Comparison of ENCODE assay signal across 20 cellular contexts in the genomic region with DNA sequence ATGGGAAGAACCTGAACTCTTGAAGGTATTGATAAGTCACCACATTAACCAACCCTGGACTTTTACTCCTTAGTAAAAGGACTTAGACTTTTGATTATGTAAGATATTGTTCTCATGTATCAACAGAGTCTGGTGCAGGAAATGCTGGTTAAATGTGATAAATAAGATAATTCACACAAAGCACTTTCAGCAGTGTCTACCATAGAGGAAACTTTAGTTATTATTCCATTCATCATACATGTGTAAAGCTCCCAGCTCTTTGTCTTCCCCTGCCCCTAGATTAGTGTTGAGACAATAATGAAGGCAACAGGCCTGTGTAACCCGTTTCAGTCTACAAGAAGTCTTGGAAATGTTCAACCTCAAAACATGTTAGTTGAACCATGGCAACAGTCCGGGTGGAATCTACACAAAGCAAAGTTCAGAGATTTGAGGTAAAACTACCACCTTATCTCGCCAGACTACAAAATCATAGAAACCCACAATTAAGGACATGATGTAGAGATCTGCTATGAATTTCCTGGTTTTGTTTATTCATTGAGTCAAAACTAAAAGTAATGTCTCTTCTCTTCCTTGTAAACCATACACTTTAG.
DNase-seq lines count a peak whose midpoint lies in the region; ATAC-seq, FAIRE-seq and TF ChIP-seq lines count a peak whose summit lies in the region.
"Had no signal": no experiment of that assay in that cellular context is flagged by ENCODE, and none has a peak within 500 bp of the region (broad histone marks: within the 10 kb centered on the region; RNA-seq: fewer than 3 reads in every experiment).

No MANE protein-coding gene starts in this region.

- H3K27me3 Mint-ChIP-seq in CD8-positive, alpha-beta T cell (ENCODE audit: low read depth) = no peaks in the 10 kb centered on the region
- no peaks in the 10 kb centered on the region for H3K27me3 Mint-ChIP-seq in effector memory CD8-positive, alpha-beta T cell

- no peak for FAIRE-seq in urothelium cell line (lab: Jason Lieb, UNC)
- FAIRE-seq: A549, HepG2 had no signal

- no peak overlapping the region for H3K18ac ChIP-seq in mesendoderm (ENCODE audit: low read length)

- no peak overlapping the region for H2AK5ac ChIP-seq in mesendoderm (ENCODE audit: low read length)

- no peak overlapping the region for H3K4me2 ChIP-seq in mesendoderm (ENCODE audit: low read length)
- H3K4me2 ChIP-seq: A549, GM23338 had no signal

- ATAC-seq in CD8-positive, alpha-beta T cell = no peak
- peak; percentile 38 for ATAC-seq in effector memory CD8-positive, alpha-beta T cell (replicated peaks)
- no peak for ATAC-seq in stimulated activated effector memory CD8-positive, alpha-beta T cell treated with anti-CD3 and anti-CD28 coated beads, Interleukin-12 subunit alpha, Interleukin-12 subunit beta, amount 100 ng/mL, for 72 hours
- ATAC-seq: A549, GM23338, HepG2 had no signal

- H3K36me3 Mint-ChIP-seq in CD8-positive, alpha-beta T cell = no peaks in the 10 kb centered on the region
- H3K36me3 Mint-ChIP-seq in effector memory CD8-positive, alpha-beta T cell (ENCODE audit: insufficient read depth) = no peaks in the 10 kb centered on the region
- H3K36me3 Mint-ChIP-seq in stimulated activated effector memory CD8-positive, alpha-beta T cell treated with anti-CD3 and anti-CD28 coated beads, Interleukin-12 subunit alpha, Interleukin-12 subunit beta, amount 100 ng/mL, for 72 hours = no peaks in the 10 kb centered on the region

- no peak overlapping the region for H3K23ac ChIP-seq in mesendoderm (ENCODE audit: low read length)

- no CpG with 5 or more reads among the region's 3 CpGs for WGBS in mesendoderm (ENCODE audit: extremely low coverage, insufficient coverage, low lambda C conversion rate)

- no peaks in the 10 kb centered on the region for H3K36me3 ChIP-seq in CD8-positive, alpha-beta T cell (ENCODE audit: insufficient read depth, low read length)
- H3K36me3 ChIP-seq in SK-N-MC (ENCODE audit: insufficient read depth, low read length) (no peaks in the 10 kb centered on the region), mesendoderm (ENCODE audit: control insufficient read depth, insufficient read depth, low read length) (no peaks in the 10 kb centered on the region)
- H3K36me3 ChIP-seq: BLaER1 had no signal

- H2BK5ac ChIP-seq in mesendoderm (ENCODE audit: low read length) = no peak overlapping the region

- H3K27ac ChIP-seq in CD8-positive, alpha-beta T cell (ENCODE audit: low read depth, low read length) = no peak overlapping the region
- H3K27ac ChIP-seq in SK-N-MC (peak overlapping the region; percentile 98), mesendoderm (ENCODE audit: low read depth, low read length) (no peak overlapping the region), coronary artery (no peak overlapping the region)
- H3K27ac ChIP-seq: A549 had no signal

- H3K9ac ChIP-seq in SK-N-MC (ENCODE audit: insufficient read length) (no peak overlapping the region), mesendoderm (ENCODE audit: low read length) (no peak overlapping the region)
- H3K9ac ChIP-seq: BLaER1 had no signal

- DNase-seq in CD8-positive, alpha-beta T cell = no peak
- DNase-seq in SK-N-MC (ENCODE audit: low read depth, low spot score) = no peak
- DNase-seq in effector memory CD8-positive, alpha-beta T cell = no peak
- no peak for DNase-seq in stimulated activated effector memory CD8-positive, alpha-beta T cell treated with anti-CD3 and anti-CD28 coated beads, Interleukin-12 subunit alpha, Interleukin-12 subunit beta, amount 100 ng/mL, for 72 hours (ENCODE audit: low spot score in 2 of 2)
- no peak for DNase-seq in urothelium cell line (ENCODE audit: low spot score)
- no peak for DNase-seq in mesendoderm
- no peak for DNase-seq in coronary artery (ENCODE audit: low spot score)
- DNase-seq: DMS79 treated with DMSO at 0.1 percent for 48 hours, KG1, NCI-H1417 treated with DMSO at 0.1 percent for 48 hours, NCI-H187 treated with DMSO at 0.1 percent for 48 hours, NCI-H2227 treated with DMSO at 0.1 percent for 48 hours, NCI-H510A treated with DMSO at 0.1 percent for 48 hours, NCI-H82, RPMI8226, SHP77 treated with DMSO at 0.1 percent for 48 hours had no signal

- no peaks in the 10 kb centered on the region for H3K79me1 ChIP-seq in mesendoderm (ENCODE audit: low read length)

- no peaks in the 10 kb centered on the region for H3K27me3 ChIP-seq in CD8-positive, alpha-beta T cell (ENCODE audit: insufficient read depth, low read length)
- no peaks in the 10 kb centered on the region for H3K27me3 ChIP-seq in mesendoderm (ENCODE audit: insufficient read depth, low read length, poor library complexity)
- H3K27me3 ChIP-seq: BLaER1 had no signal

- no peak overlapping the region for H3K56ac ChIP-seq in mesendoderm (ENCODE audit: low read length)

- H3K79me2 ChIP-seq in mesendoderm (ENCODE audit: control insufficient read depth, insufficient read depth, low read length) = no peaks in the 10 kb centered on the region

- no peak overlapping the region for H3K4ac ChIP-seq in mesendoderm (ENCODE audit: low read depth, low read length)

- TF ChIP-seq CTCF in CD8-positive, alpha-beta T cell (IDR thresholded peaks at IDR 0.05) = no peak
- no peak for TF ChIP-seq CTCF in coronary artery (IDR thresholded peaks at IDR 0.05)

- peaks cover 27% of the 10 kb centered on the region for H3K4me1 ChIP-seq in CD8-positive, alpha-beta T cell (ENCODE audit: insufficient read depth, low read length)
- peaks cover 4% of the 10 kb centered on the region for H3K4me1 ChIP-seq in mesendoderm (ENCODE audit: control insufficient read depth, low read depth, low read length)
- H3K4me1 ChIP-seq: A549 had no signal

- no peak overlapping the region for H3K4me3 ChIP-seq in CD8-positive, alpha-beta T cell (ENCODE audit: low read depth, low read length)
- H3K4me3 ChIP-seq in SK-N-MC = no peak overlapping the region
- no peak overlapping the region for H3K4me3 ChIP-seq in mesendoderm (ENCODE audit: low read length)
- H3K4me3 ChIP-seq in coronary artery = no peak overlapping the region
- H3K4me3 ChIP-seq: A549, BLaER1, GM23338 had no signal

- no peak overlapping the region for H2BK15ac ChIP-seq in mesendoderm (replicated peaks; ENCODE audit: low read depth)

- peaks cover 12% of the 10 kb centered on the region for H3K9me3 Mint-ChIP-seq in CD8-positive, alpha-beta T cell
- H3K9me3 Mint-ChIP-seq in effector memory CD8-positive, alpha-beta T cell = peaks cover 0 to 8% of the 10 kb centered on the region in 2 donors
- H3K9me3 Mint-ChIP-seq in stimulated activated effector memory CD8-positive, alpha-beta T cell treated with anti-CD3 and anti-CD28 coated beads, Interleukin-12 subunit alpha, Interleukin-12 subunit beta, amount 100 ng/mL, for 72 hours = peaks cover 8% of the 10 kb centered on the region

- peaks cover 48% of the 10 kb centered on the region for H3K4me1 Mint-ChIP-seq in CD8-positive, alpha-beta T cell (ENCODE audit: low read depth)
- peaks cover 56 to 58% of the 10 kb centered on the region in 2 donors for H3K4me1 Mint-ChIP-seq in effector memory CD8-positive, alpha-beta T cell (ENCODE audit: low read depth in 2 of 2)
- H3K4me1 Mint-ChIP-seq in stimulated activated effector memory CD8-positive, alpha-beta T cell treated with anti-CD3 and anti-CD28 coated beads, Interleukin-12 subunit alpha, Interleukin-12 subunit beta, amount 100 ng/mL, for 72 hours = peaks cover 58% of the 10 kb centered on the region

- no peak overlapping the region for H3K4me3 Mint-ChIP-seq in CD8-positive, alpha-beta T cell
- H3K4me3 Mint-ChIP-seq in effector memory CD8-positive, alpha-beta T cell = peak overlapping the region; percentile 20 to 23
- H3K4me3 Mint-ChIP-seq in stimulated activated effector memory CD8-positive, alpha-beta T cell treated with anti-CD3 and anti-CD28 coated beads, Interleukin-12 subunit alpha, Interleukin-12 subunit beta, amount 100 ng/mL, for 72 hours = no peak overlapping the region
- H3K4me3 Mint-ChIP-seq: GM23338 had no signal

- H4K5ac ChIP-seq in mesendoderm (ENCODE audit: low read length) = no peak overlapping the region

- CTCF ChIA-PET in CD8-positive, alpha-beta T cell (lab: Charles Lee) = no interaction called here

- intact Hi-C loops in CD8-positive, alpha-beta T cell (cut with DNase I, micrococcal nuclease) = loop anchor here in 1 of 2 experiments (5.0 kb wide), 3 partner anchors 57 to 108 kb away; partner anchors contain the start of gene ADO

- no peak overlapping the region for H2BK120ac ChIP-seq in mesendoderm (ENCODE audit: low read depth, low read length)

- POLR2A ChIA-PET in CD8-positive, alpha-beta T cell (lab: Charles Lee) = no interaction called here

- no peak overlapping the region for H4K8ac ChIP-seq in mesendoderm (ENCODE audit: low read depth, low read length)

- peaks cover 8% of the 10 kb centered on the region for H3K9me3 ChIP-seq in CD8-positive, alpha-beta T cell (ENCODE audit: low read length)
- no peaks in the 10 kb centered on the region for H3K9me3 ChIP-seq in SK-N-MC (ENCODE audit: low read depth, low read length)

- peak overlapping the region; percentile 49 for H3K27ac Mint-ChIP-seq in CD8-positive, alpha-beta T cell
- peak overlapping the region; percentile 73 to 85 for H3K27ac Mint-ChIP-seq in effector memory CD8-positive, alpha-beta T cell
- peak overlapping the region; percentile 46 for H3K27ac Mint-ChIP-seq in stimulated activated effector memory CD8-positive, alpha-beta T cell treated with anti-CD3 and anti-CD28 coated beads, Interleukin-12 subunit alpha, Interleukin-12 subunit beta, amount 100 ng/mL, for 72 hours
- H3K27ac Mint-ChIP-seq: GM23338 had no signal

Comparison
In these comparisons a context has a peak if more than half of its experiments do, and no peak if none do; other contexts are left out.
1. H3K4me3 Mint-ChIP-seq: peak in effector memory CD8-positive, alpha-beta T cell (2 of 2); none in CD8-positive, alpha-beta T cell (single experiment) and stimulated activated effector memory CD8-positive, alpha-beta T cell treated with anti-CD3 and anti-CD28 coated beads, Interleukin-12 subunit alpha, Interleukin-12 subunit beta, amount 100 ng/mL, for 72 hours (single experiment).
2. Peak in every context shown above with its lines, with median percentiles within 50 percentile points of each other: H3K27ac Mint-ChIP-seq.